ENCODE assay signal across 29 cellular contexts in the genomic region with DNA sequence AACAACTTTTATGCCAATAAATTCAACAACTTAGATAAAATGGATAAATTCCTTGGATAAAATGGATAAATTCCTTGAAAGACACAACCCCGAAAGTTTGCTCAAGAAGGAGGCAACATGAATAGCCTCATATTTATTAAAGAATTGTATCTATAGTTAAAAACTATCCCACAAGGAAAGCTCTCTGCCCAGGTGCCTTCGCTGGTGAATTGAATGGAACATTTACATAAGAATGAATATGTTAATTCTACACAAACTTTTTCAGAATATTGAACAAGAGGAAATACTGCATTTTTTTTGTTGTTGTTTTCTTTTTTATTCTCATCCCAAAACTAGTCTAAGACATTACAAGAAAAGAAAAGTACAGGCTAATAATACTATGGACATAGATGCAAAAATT.
"Had no signal": no experiment of that assay in that cellular context is flagged by ENCODE, and none has a peak within 500 bp of the region (broad histone marks: within the 10 kb centered on the region; RNA-seq: fewer than 3 reads in every experiment).

No MANE protein-coding gene starts in this region.

- H3K9me3 ChIP-seq: stomach, suprapubic skin, testis, thoracic aorta, thyroid gland, tibial artery, transverse colon, upper lobe of left lung, upper lobe of right lung, uterus, vagina had no signal

- H3K4me3 ChIP-seq: stomach, suprapubic skin, testis, thoracic aorta, thyroid gland, tibial artery, tibial nerve, transverse colon, upper lobe of left lung, upper lobe of right lung, uterus, vagina had no signal

- H3K27me3 Mint-ChIP-seq: stimulated activated memory B cell treated with anti-CD40 and anti-IgM and Interleukin-4, amounts not matched to agents 10 μg/mL and 1 μg/mL and 100 μg/mL, for 72 hours; stimulated activated naive CD8-positive, alpha-beta T cell treated with anti-CD3 and anti-CD28 coated beads, Interleukin-15, Interleukin-2, amounts not matched to agents 100 ng/mL and 50 ng/mL, for 24 hours had no signal

- H3K27ac ChIP-seq: stomach, suprapubic skin, testis, thoracic aorta, thyroid gland, tibial artery, tibial nerve, transverse colon, upper lobe of left lung, upper lobe of right lung, uterus, vagina had no signal

- FAIRE-seq: urothelium cell line had no signal

- H3K27me3 ChIP-seq: stomach, suprapubic skin, testis, thyroid gland, tibial artery, tibial nerve, transverse colon, upper lobe of left lung, uterus, vagina had no signal

- H3K27ac Mint-ChIP-seq: stimulated activated effector memory CD8-positive, alpha-beta T cell treated with anti-CD3 and anti-CD28 coated beads, Interleukin-12 subunit alpha, Interleukin-12 subunit beta, amount 100 ng/mL, for 72 hours; stimulated activated memory B cell treated with anti-CD40 and anti-IgM and Interleukin-4, amounts not matched to agents 10 μg/mL and 1 μg/mL and 100 μg/mL, for 72 hours; stimulated activated naive B cell treated with anti-CD40 and anti-IgM and Interleukin-4, amounts not matched to agents 10 μg/mL and 1 μg/mL and 100 μg/mL, for 72 hours; stimulated activated naive CD8-positive, alpha-beta T cell treated with anti-CD3 and anti-CD28 coated beads, Interleukin-15, amount 100 ng/mL, for 72 hours; stimulated activated naive CD8-positive, alpha-beta T cell treated with anti-CD3 and anti-CD28 coated beads, Interleukin-15, Interleukin-2, amounts not matched to agents 100 ng/mL and 50 ng/mL, for 24 hours; type B pancreatic cell had no signal

- ATAC-seq: stimulated activated effector memory CD8-positive, alpha-beta T cell treated with anti-CD3 and anti-CD28 coated beads, Interleukin-12 subunit alpha, Interleukin-12 subunit beta, amount 100 ng/mL, for 72 hours; stimulated activated memory B cell treated with anti-CD40 and anti-IgM and Interleukin-4, amounts not matched to agents 10 μg/mL and 1 μg/mL and 100 μg/mL, for 72 hours; stimulated activated naive B cell treated with anti-CD40 and anti-IgM and Interleukin-4, amounts not matched to agents 10 μg/mL and 1 μg/mL and 100 μg/mL, for 72 hours; stimulated activated naive CD8-positive, alpha-beta T cell treated with anti-CD3 and anti-CD28 coated beads, Interleukin-15, amount 100 ng/mL, for 72 hours; stimulated activated naive CD8-positive, alpha-beta T cell treated with anti-CD3 and anti-CD28 coated beads, Interleukin-15, Interleukin-2, amounts not matched to agents 100 U/mL and 50 U/mL, for 24 hours; upper lobe of right lung had no signal

- H3K36me3 ChIP-seq: stomach, suprapubic skin, thoracic aorta, thyroid gland, tibial artery, tibial nerve, transverse colon, upper lobe of left lung, upper lobe of right lung, uterus, vagina had no signal

- H3K4me1 ChIP-seq: testis, tibial nerve, transverse colon, upper lobe of left lung, upper lobe of right lung, uterus, vagina had no signal

- H3K36me3 Mint-ChIP-seq: stimulated activated effector memory CD8-positive, alpha-beta T cell treated with anti-CD3 and anti-CD28 coated beads, Interleukin-12 subunit alpha, Interleukin-12 subunit beta, amount 100 ng/mL, for 72 hours; stimulated activated memory B cell treated with anti-CD40 and anti-IgM and Interleukin-4, amounts not matched to agents 10 μg/mL and 1 μg/mL and 100 μg/mL, for 72 hours; stimulated activated naive B cell treated with anti-CD40 and anti-IgM and Interleukin-4, amounts not matched to agents 10 μg/mL and 1 μg/mL and 100 μg/mL, for 72 hours; type B pancreatic cell had no signal

- H3K4me3 Mint-ChIP-seq: stimulated activated effector memory CD8-positive, alpha-beta T cell treated with anti-CD3 and anti-CD28 coated beads, Interleukin-12 subunit alpha, Interleukin-12 subunit beta, amount 100 ng/mL, for 72 hours; stimulated activated memory B cell treated with anti-CD40 and anti-IgM and Interleukin-4, amounts not matched to agents 10 μg/mL and 1 μg/mL and 100 μg/mL, for 72 hours; stimulated activated naive B cell treated with anti-CD40 and anti-IgM and Interleukin-4, amounts not matched to agents 10 μg/mL and 1 μg/mL and 100 μg/mL, for 72 hours; stimulated activated naive CD8-positive, alpha-beta T cell treated with anti-CD3 and anti-CD28 coated beads, Interleukin-15, amount 100 ng/mL, for 72 hours; stimulated activated naive CD8-positive, alpha-beta T cell treated with anti-CD3 and anti-CD28 coated beads, Interleukin-15, Interleukin-2, amounts not matched to agents 100 ng/mL and 50 ng/mL, for 24 hours; type B pancreatic cell had no signal

- H3K9me3 Mint-ChIP-seq: stimulated activated effector memory CD8-positive, alpha-beta T cell treated with anti-CD3 and anti-CD28 coated beads, Interleukin-12 subunit alpha, Interleukin-12 subunit beta, amount 100 ng/mL, for 72 hours had no signal

- DNase-seq: stimulated activated CD4-positive, alpha-beta T cell treated with anti-CD3 and anti-CD28 coated beads, Interleukin-2, amount 100 ng/mL, for 48 hours; stimulated activated CD4-positive, alpha-beta T cell treated with anti-CD3 and anti-CD28 coated beads, Interleukin-4, amount 100 ng/mL, for 1 hour; stimulated activated CD4-positive, alpha-beta T cell treated with anti-CD3 and anti-CD28 coated beads, Interleukin-4, amount 100 ng/mL, for 24 hours; stimulated activated CD4-positive, alpha-beta T cell treated with anti-CD3 and anti-CD28 coated beads, Interleukin-4, amount 100 ng/mL, for 4 hours; stimulated activated CD8-positive, alpha-beta memory T cell treated with anti-CD3 and anti-CD28 coated beads, Interleukin-4, amount 100 ng/mL, for 48 hours; stimulated activated naive B cell treated with anti-CD40 and anti-IgM and Interleukin-4, amounts not matched to agents 10 μg/mL and 1 μg/mL and 100 μg/mL, for 72 hours; stimulated activated naive CD4-positive, alpha-beta T cell; stimulated activated naive CD4-positive, alpha-beta T cell treated with Interleukin-2 at 50 U/mL for 16 hours; stimulated activated naive CD8-positive, alpha-beta T cell treated with anti-CD3 and anti-CD28 coated beads, Interleukin-15, amount 100 ng/mL, for 72 hours; stimulated activated naive CD8-positive, alpha-beta T cell treated with anti-CD3 and anti-CD28 coated beads, Interleukin-15, Interleukin-2, amounts not matched to agents 100 U/mL and 50 U/mL, for 24 hours; stomach; substantia nigra; testis; thyroid gland; tibial artery; transverse colon; trophoblast cell; upper lobe of left lung; upper lobe of right lung; uterus had no signal

- H3K4me1 Mint-ChIP-seq: stimulated activated effector memory CD8-positive, alpha-beta T cell treated with anti-CD3 and anti-CD28 coated beads, Interleukin-12 subunit alpha, Interleukin-12 subunit beta, amount 100 ng/mL, for 72 hours; stimulated activated memory B cell treated with anti-CD40 and anti-IgM and Interleukin-4, amounts not matched to agents 10 μg/mL and 1 μg/mL and 100 μg/mL, for 72 hours; stimulated activated naive B cell treated with anti-CD40 and anti-IgM and Interleukin-4, amounts not matched to agents 10 μg/mL and 1 μg/mL and 100 μg/mL, for 72 hours; stimulated activated naive CD8-positive, alpha-beta T cell treated with anti-CD3 and anti-CD28 coated beads, Interleukin-15, amount 100 ng/mL, for 72 hours had no signal
